ENCODE assay signal across 27 cellular contexts in the genomic region with DNA sequence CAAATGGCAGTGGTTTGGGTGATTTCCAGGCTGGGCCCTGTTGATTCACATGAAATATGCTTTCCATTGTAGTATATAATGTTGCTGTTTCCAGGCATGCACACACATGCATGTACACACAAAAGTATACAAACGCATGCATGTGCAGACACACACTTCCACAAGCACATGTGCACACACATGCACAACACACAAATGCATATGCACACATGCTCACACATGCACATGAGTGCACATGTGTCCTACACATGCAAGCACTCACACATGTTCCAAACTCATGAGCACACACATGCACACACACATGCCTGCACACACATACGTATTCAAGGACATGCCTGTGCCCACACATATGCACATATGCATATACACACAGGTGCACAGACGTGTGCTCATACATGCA. TPM values are rescaled to one million over a fixed set of nuclear protein-coding genes. Genes with fewer than 3 reads are reported as not detected.
"Had no signal": no experiment of that assay in that cellular context is flagged by ENCODE, and none has a peak within 500 bp of the region (broad histone marks: within the 10 kb centered on the region; RNA-seq: fewer than 3 reads in every experiment).

No MANE protein-coding gene starts in this region.

- H3K4me1 ChIP-seq: esophagus squamous epithelium, gastrocnemius medialis, heart right ventricle, left lung, lower lobe of right lung had no signal

- ATAC-seq: esophagus mucosa, gastrocnemius medialis, heart right ventricle, left cardiac atrium, left lung, left ventricle myocardium superior, lower lobe of right lung, mucosa of descending colon had no signal

- H3K27ac ChIP-seq: coronary artery, dorsolateral prefrontal cortex, epithelial cell of prostate, esophagus squamous epithelium, gastrocnemius medialis, heart right ventricle, left lung, lower lobe of right lung had no signal

- H3K4me3 ChIP-seq: coronary artery, dorsolateral prefrontal cortex, esophagus squamous epithelium, gastrocnemius medialis, heart right ventricle, left lung, lower lobe of right lung, mucosa of descending colon had no signal

- DNase-seq: dermis blood vessel endothelial cell; dorsolateral prefrontal cortex; effector CD4-positive, alpha-beta T cell; effector memory CD4-positive, alpha-beta T cell; erythroblast; esophagus squamous epithelium; foreskin fibroblast; foreskin melanocyte; gastrocnemius medialis; glutamatergic neuron; head of caudate nucleus; heart right ventricle; hippocampal formation; left cardiac atrium; left lung; left ventricle myocardium superior; lower lobe of right lung; mesenchymal stem cell; mucosa of descending colon had no signal

- H3K9me3 ChIP-seq: esophagus squamous epithelium, gastrocnemius medialis, heart right ventricle, left lung, lower lobe of right lung, mucosa of descending colon had no signal

- FAIRE-seq: colon, islet of Langerhans, keratinocyte had no signal

- H3K27me3 ChIP-seq: gastrocnemius medialis had no signal

- H3K36me3 ChIP-seq: esophagus squamous epithelium, gastrocnemius medialis, heart right ventricle, left lung, lower lobe of right lung had no signal

RNA-seq across cellular contexts. Expression of gene SNTG2, which starts 30.6 kb away (rescaled TPM):
- total RNA-seq: mesothelial cell of epicardium, myocyte had no signal
- polyA plus RNA-seq: keratinocyte had no signal
